8 cellular contexts compared by ENCODE assay signal in genomic region chr1:18955116-18955441, GRCh38. TPM values are rescaled to one million over a fixed set of nuclear protein-coding genes. Genes with fewer than 3 reads are reported as not detected.
DNase-seq lines count a peak whose midpoint lies in the region; ATAC-seq and TF ChIP-seq lines count a peak whose summit lies in the region.

No MANE protein-coding gene starts in this region.

- peaks cover 23% of the 10 kb centered on the region for H4K20me1 ChIP-seq in IMR-90 (ENCODE audit: insufficient read depth, low read length)

- H3K23ac ChIP-seq in IMR-90 (ENCODE audit: low read depth, low read length) = peak overlapping the region; percentile 93

- in situ Hi-C loops in IMR-90 (cut with MboI; ENCODE audit: low sequenced_read_pairs) = no loop called here

- H3K9me3 ChIP-seq in IMR-90 (ENCODE audit: control insufficient read depth, insufficient read depth, low read length) = no peaks in the 10 kb centered on the region

- WGBS in IMR-90 (ENCODE audit: extremely low coverage in 2 of 2, insufficient read length in 1 of 2), 2 experiments = 83% methylated on average over 1 of the region's 6 CpGs; no CpG with 5 or more reads in 1 of the 2 experiments

- POLR2A ChIA-PET in AG04449 (lab: Yijun Ruan, JAX) = interaction anchor here (1.1 to 2.1 kb wide), 3 partner anchors 15 to 33 kb away, joined by 3 to 8 read pairs (median 6); no protein-coding TSS in a partner anchor
- POLR2A ChIA-PET in IMR-90 (lab: Charles Lee; ENCODE audit: unreplicated experiment) = no interaction called here
- POLR2A ChIA-PET in naive thymus-derived CD8-positive, alpha-beta T cell (lab: Charles Lee) = interaction anchor here (2.0 to 25.7 kb wide), 4 partner anchors 10 to 120 kb away, joined by 9 to 430 read pairs (median 22); partner anchors contain the start of gene ALDH4A1

- H3K4me3 Mint-ChIP-seq in dendritic cell treated with granulocyte-macrophage colony-stimulating factor and Interleukin-4, amounts not matched to agents 40 ng/mL and 50 ng/mL, for 4 days = peak overlapping the region; percentile 73
- peak overlapping the region; percentile 79 to 95 (median 90) for H3K4me3 Mint-ChIP-seq in naive thymus-derived CD8-positive, alpha-beta T cell

- no peaks in the 10 kb centered on the region for H3K9me3 Mint-ChIP-seq in dendritic cell treated with granulocyte-macrophage colony-stimulating factor and Interleukin-4, amounts not matched to agents 40 ng/mL and 50 ng/mL, for 4 days
- no peaks in the 10 kb centered on the region for H3K9me3 Mint-ChIP-seq in naive thymus-derived CD8-positive, alpha-beta T cell

- H3K14ac ChIP-seq in IMR-90 (replicated peaks; ENCODE audit: low read depth, low read length) = peak overlapping the region; percentile 86

- no TSS peak for BruUV-seq in IMR-90 (replicated peaks; lab: Mats Ljungman, UMichigan)

- H3K27ac ChIP-seq in IMR-90 (ENCODE audit: insufficient read depth, low read length) = no peak overlapping the region

- H2AFZ ChIP-seq in IMR-90 (replicated peaks; ENCODE audit: low read length, poor library complexity) = peak overlapping the region; percentile 88

- H3K27me3 Mint-ChIP-seq in dendritic cell treated with granulocyte-macrophage colony-stimulating factor and Interleukin-4, amounts not matched to agents 40 ng/mL and 50 ng/mL, for 4 days = peaks cover 52% of the 10 kb centered on the region
- H3K27me3 Mint-ChIP-seq in naive thymus-derived CD8-positive, alpha-beta T cell = no peaks in the 10 kb centered on the region

- no peak overlapping the region for H2BK20ac ChIP-seq in IMR-90 (ENCODE audit: low read depth, low read length)

- H2BK120ac ChIP-seq in IMR-90 (ENCODE audit: low read depth, low read length) = 0 out of 2 replicates have a peak overlapping the region, but pooled peaks have one; percentile 6

- dilution Hi-C loops in IMR-90 (cut with HindIII; ENCODE audit: low sequenced_read_pairs, unreplicated experiment) = no loop called here

- H3K4me2 ChIP-seq in IMR-90 (ENCODE audit: low read depth, low read length) = peak overlapping the region; percentile 95

- intact Hi-C loops in IMR-90 (cut with micrococcal nuclease) = loop anchor here (2.0 to 5.0 kb wide), 2 partner anchors 57 to 136 kb away; no protein-coding TSS in a partner anchor
- intact Hi-C loops in dendritic cell treated with granulocyte-macrophage colony-stimulating factor and Interleukin-4, amounts not matched to agents 40 ng/mL and 50 ng/mL, for 4 days (cut with micrococcal nuclease) = no loop called here

- H3K36me3 ChIP-seq in IMR-90 (ENCODE audit: control insufficient read depth, insufficient read depth, low read length) = no peaks in the 10 kb centered on the region

- H3K4me3 ChIP-seq in AG04449 (ENCODE audit: low read depth, low read length) = peak overlapping the region; percentile 75
- peak overlapping the region; percentile 95 for H3K4me3 ChIP-seq in IMR-90 (ENCODE audit: insufficient read depth, low read depth, low read length)

- ATAC-seq in IMR-90 (ENCODE audit: low read depth) (no peak), HG03432 (IDR thresholded peaks at IDR 0.05; ENCODE audit: unreplicated experiment) (no peak)
- no peak for ATAC-seq in naive thymus-derived CD8-positive, alpha-beta T cell

- H2AK9ac ChIP-seq in IMR-90 (replicated peaks; ENCODE audit: low read depth, low read length, poor library complexity) = peak overlapping the region; percentile 86

- H3K56ac ChIP-seq in IMR-90 (ENCODE audit: extremely low read depth, insufficient read depth, low read length) = 0 out of 2 replicates have a peak overlapping the region, but pooled peaks have one; percentile 21

- no peak overlapping the region for H2BK15ac ChIP-seq in IMR-90 (ENCODE audit: low read depth, low read length)

- H3K36me3 Mint-ChIP-seq in dendritic cell treated with granulocyte-macrophage colony-stimulating factor and Interleukin-4, amounts not matched to agents 40 ng/mL and 50 ng/mL, for 4 days (ENCODE audit: low read depth) = peaks cover 11% of the 10 kb centered on the region
- H3K36me3 Mint-ChIP-seq in naive thymus-derived CD8-positive, alpha-beta T cell = peaks cover 0 to 3% (median 0%) of the 10 kb centered on the region in 3 donors

- peaks cover 4 to 44% of the 10 kb centered on the region in 2 experiments; a peak in 3 of 4 replicates for H3K79me1 ChIP-seq in IMR-90 (ENCODE audit: low read depth in 1 of 2, low read length in 2 of 2)

- H4K8ac ChIP-seq in IMR-90 (ENCODE audit: low read depth in 2 of 2, low read length in 2 of 2) = no peak overlapping the region

- peaks cover 8% of the 10 kb centered on the region; the same call in 1 of the 2 replicates for H3K9me1 ChIP-seq in IMR-90 (ENCODE audit: insufficient read depth, low read length)

- H3K4me1 Mint-ChIP-seq in dendritic cell treated with granulocyte-macrophage colony-stimulating factor and Interleukin-4, amounts not matched to agents 40 ng/mL and 50 ng/mL, for 4 days (ENCODE audit: low read depth) = peaks cover 66% of the 10 kb centered on the region
- H3K4me1 Mint-ChIP-seq in naive thymus-derived CD8-positive, alpha-beta T cell = peaks cover 37 to 75% (median 69%) of the 10 kb centered on the region in 4 donors

- peak overlapping the region; percentile 14; the same call in 1 of the 2 replicates for H4K5ac ChIP-seq in IMR-90 (ENCODE audit: low read depth, low read length)

- H2AK5ac ChIP-seq in IMR-90 (ENCODE audit: low read depth, low read length) = peak overlapping the region; percentile 74; the same call in 1 of the 2 replicates

- TF ChIP-seq CTCF in AG04449 (IDR thresholded peaks at IDR 0.05; ENCODE audit: insufficient read depth, low read length, missing control alignments) (no peak), IMR-90 (conservative IDR thresholded peaks at IDR 0.05; ENCODE audit: low read depth, low read length) (no peak)

- H3K18ac ChIP-seq in IMR-90 (ENCODE audit: low read depth, low read length) = no peak overlapping the region

- peak overlapping the region; percentile 22 for H2BK5ac ChIP-seq in IMR-90 (ENCODE audit: low read depth, low read length, poor library complexity, severe bottlenecking)

- no peak overlapping the region for H3K27ac Mint-ChIP-seq in dendritic cell treated with granulocyte-macrophage colony-stimulating factor and Interleukin-4, amounts not matched to agents 40 ng/mL and 50 ng/mL, for 4 days
- peak overlapping the region; percentile 86 to 100 (median 97) for H3K27ac Mint-ChIP-seq in naive thymus-derived CD8-positive, alpha-beta T cell

- no peak for TF ChIP-seq POLR2A in IMR-90 (IDR thresholded peaks at IDR 0.05; ENCODE audit: low read depth, low read length)

- H3K9ac ChIP-seq in IMR-90 (ENCODE audit: low read depth, low read length) = peak overlapping the region; percentile 70

- CTCF ChIA-PET in AG04449 (lab: Yijun Ruan, JAX) (interaction anchor here (1.0 to 12.4 kb wide), 7 partner anchors 9 to 95 kb away, joined by 3 to 179 read pairs (median 4); no protein-coding TSS in a partner anchor), IMR-90 (lab: Yijun Ruan, JAX) (interaction anchor here (1.3 to 1.6 kb wide), 3 partner anchors 33 to 48 kb away, joined by 3 to 5 read pairs (median 5); no protein-coding TSS in a partner anchor)

- no peak overlapping the region for H4K91ac ChIP-seq in IMR-90 (ENCODE audit: insufficient read depth, low read depth, low read length)

- H3K4me1 ChIP-seq in IMR-90 (ENCODE audit: control insufficient read depth, insufficient read depth, low read length) = peaks cover 30% of the 10 kb centered on the region

- DNase-seq in AG04449 (ENCODE audit: low read depth, low spot score) = no peak
- DNase-seq in IMR-90 = no peak
- no peak for DNase-seq in naive thymus-derived CD8-positive, alpha-beta T cell
- no peak for DNase-seq in HPDE6-E6E7 (ENCODE audit: extremely low spot score)
- DNase-seq in DMS 273 (lab: John Stamatoyannopoulos, UW; ENCODE audit: unreplicated experiment) = no peak
- DNase-seq in UCSD-AML1 (lab: John Stamatoyannopoulos, UW; ENCODE audit: unreplicated experiment) = no peak

- TF ChIP-seq RAD21 in IMR-90 (IDR thresholded peaks at IDR 0.05; ENCODE audit: low read length) = no peak

- peaks cover 3% of the 10 kb centered on the region; the same call in 1 of the 2 replicates for H3K27me3 ChIP-seq in IMR-90 (ENCODE audit: control insufficient read depth, insufficient read depth, low read length)

- H3K4ac ChIP-seq in IMR-90 (ENCODE audit: low read depth, low read length) = peak overlapping the region; percentile 8

TF ChIP-seq in IMR-90, 13 proteins besides CTCF, POLR2A, EP300 and RAD21:
- TF ChIP-seq FOS (IDR thresholded peaks at IDR 0.05; ENCODE audit: low read depth, low read length) (no peak), CEBPB (IDR thresholded peaks at IDR 0.05; ENCODE audit: low read depth, low read length) (peak; percentile 7; the same call in 1 of the 2 replicates)

RNA-seq across cellular contexts. Expression of gene IFFO2, which starts 1.4 kb away (rescaled TPM):
- 13.6 and 14.5 TPM in 2 replicates for total RNA-seq in IMR-90 (2012; rRNA removed)
- polyA plus RNA-seq in IMR-90 (2012; rRNA removed) = 18.1 and 18.2 TPM in 2 replicates
- polyA plus RNA-seq in IMR-90 (2012; cell fraction: cytosol; rRNA removed) = 14.9 and 25.2 TPM in 2 replicates
- polyA plus RNA-seq in IMR-90 (2012; cell fraction: nucleus; rRNA removed; ENCODE audit: low replicate concordance) = 20.2 and 32.8 TPM in 2 replicates
- total RNA-seq in naive thymus-derived CD8-positive, alpha-beta T cell = 10 to 100 TPM; 29.0 to 30.7 TPM
- 1 to 10 TPM; 1.6 to 4.4 (median 4.4) TPM for polyA plus RNA-seq in naive thymus-derived CD8-positive, alpha-beta T cell

RNA-seq across cellular contexts. Expression of gene ALDH4A1, which starts 52.7 kb away (rescaled TPM):
- 8.6 TPM in 2 replicates for total RNA-seq in IMR-90 (2012; rRNA removed)
- 21.1 and 23.0 TPM in 2 replicates for polyA plus RNA-seq in IMR-90 (2012; rRNA removed)
- 12.1 and 21.4 TPM in 2 replicates for polyA plus RNA-seq in IMR-90 (2012; cell fraction: cytosol; rRNA removed)
- polyA plus RNA-seq in IMR-90 (2012; cell fraction: nucleus; rRNA removed; ENCODE audit: low replicate concordance) = 16.8 and 36.6 TPM in 2 replicates
- 1 to 10 TPM; 1.6 to 2.5 TPM for total RNA-seq in naive thymus-derived CD8-positive, alpha-beta T cell
- 1 to 10 TPM in 1 of 3 donors, under 1 TPM in 2; 0.31 to 2.0 (median 0.39) TPM for polyA plus RNA-seq in naive thymus-derived CD8-positive, alpha-beta T cell
